ENCODE assay signal across 19 cellular contexts in the genomic region with DNA sequence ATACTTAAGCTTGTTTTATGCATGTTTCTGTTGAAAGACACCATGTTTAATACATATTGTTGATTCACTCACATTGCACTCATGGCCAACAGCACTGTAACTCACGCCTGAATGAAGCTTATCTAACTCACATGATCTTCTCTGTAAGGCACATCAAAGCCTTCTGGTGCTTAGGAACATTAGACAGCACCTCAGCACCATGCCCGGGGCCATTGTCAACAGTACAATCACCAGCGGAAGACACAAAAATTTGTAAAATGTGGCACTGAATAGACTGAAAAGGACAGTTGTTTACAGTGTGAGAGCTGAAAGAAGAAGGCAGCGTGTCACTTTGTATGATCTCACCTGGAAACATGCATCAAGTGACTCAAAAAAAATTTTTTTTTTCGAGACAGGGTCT. TPM values are rescaled to one million over a fixed set of nuclear protein-coding genes. Genes with fewer than 3 reads are reported as not detected.
DNase-seq lines count a peak whose midpoint lies in the region; TF ChIP-seq lines count a peak whose summit lies in the region.
"Had no signal": no experiment of that assay in that cellular context is flagged by ENCODE, and none has a peak within 500 bp of the region (broad histone marks: within the 10 kb centered on the region; RNA-seq: fewer than 3 reads in every experiment).

No MANE protein-coding gene starts in this region.

- no peak for TF ChIP-seq CTCF in Caco-2 (IDR thresholded peaks at IDR 0.05; ENCODE audit: insufficient read depth in 1 of 2, low read depth in 1 of 2, low read length in 1 of 2, severe bottlenecking in 1 of 2, unreplicated experiment in 1 of 2)
- TF ChIP-seq CTCF in osteoblast (IDR thresholded peaks at IDR 0.05; ENCODE audit: extremely low read depth, low read depth, low read length) = no peak

- H4K20me1 ChIP-seq in osteoblast (ENCODE audit: insufficient read depth, low read length) = peaks cover 2% of the 10 kb centered on the region

- CTCF ChIA-PET in Caco-2 (lab: Charles Lee) = interaction anchor here (3.1 kb wide), 1 partner anchor 27 kb away, joined by 15 read pairs; no protein-coding TSS in a partner anchor

- H3K27ac Mint-ChIP-seq in Caco-2 (ENCODE audit: unreplicated experiment) = peak overlapping the region; percentile 48
- H3K27ac Mint-ChIP-seq: CD4-positive, alpha-beta T cell; H9 had no signal

- no peaks in the 10 kb centered on the region for H3K36me3 ChIP-seq in Caco-2 (ENCODE audit: control insufficient read depth, insufficient read depth, low read length)
- no peaks in the 10 kb centered on the region for H3K36me3 ChIP-seq in osteoblast (ENCODE audit: insufficient read depth, low read length)

- H3K4me3 ChIP-seq in Caco-2 (ENCODE audit: low read depth, low read length) = no peak overlapping the region
- no peak overlapping the region for H3K4me3 ChIP-seq in osteoblast (ENCODE audit: insufficient read depth, low read length)
- H3K4me3 ChIP-seq: A549, GM12878 had no signal

- peaks cover 6% of the 10 kb centered on the region for H3K36me3 Mint-ChIP-seq in Caco-2 (ENCODE audit: insufficient read depth, unreplicated experiment)

- peaks cover 14% of the 10 kb centered on the region for H3K9me3 Mint-ChIP-seq in Caco-2 (ENCODE audit: unreplicated experiment)

- no peaks in the 10 kb centered on the region for H3K27me3 Mint-ChIP-seq in Caco-2 (ENCODE audit: insufficient read depth, unreplicated experiment)

- no TSS peak for BruUV-seq in Caco-2 (replicated peaks; lab: Mats Ljungman, UMichigan)

- POLR2A ChIA-PET in Caco-2 (lab: Charles Lee) = interaction anchor here (0.9 kb wide), 1 partner anchor 75 kb away, joined by 7 read pairs; the partner anchor contains the start of gene CSNK2A1

- H3K9me3 ChIP-seq in Caco-2 (peaks cover 10% of the 10 kb centered on the region), osteoblast (ENCODE audit: low read depth, low read length) (peaks cover 4% of the 10 kb centered on the region)

- peak; percentile 21 for DNase-seq in NCI-H146 (lab: John Stamatoyannopoulos, UW)
- no peak for DNase-seq in NCI-H146 treated with DMSO at 0.1 percent for 48 hours (lab: John Stamatoyannopoulos, UW; ENCODE audit: unreplicated experiment)
- peak; percentile 85 to 87 for DNase-seq in Caco-2
- DNase-seq in SW480 (ENCODE audit: low spot score) = peak; percentile 44
- DNase-seq in osteoblast (ENCODE audit: insufficient read length, low spot score, missing footprints) = peak; percentile 41
- no peak for DNase-seq in stimulated activated CD4-positive, alpha-beta T cell treated with anti-CD3 and anti-CD28 coated beads, Interleukin-4, amount 100 ng/mL, for 24 hours
- no peak for DNase-seq in cerebellum (ENCODE audit: low spot score)
- DNase-seq: AML-193; CD4-positive, alpha-beta T cell; DMS153; DMS79; H9 had no signal

- H2AFZ ChIP-seq in osteoblast (ENCODE audit: low read length) = no peak overlapping the region

- no peak overlapping the region for H3K4me2 ChIP-seq in osteoblast (ENCODE audit: insufficient read depth, low read length)
- H3K4me2 ChIP-seq: A549 had no signal

- no peaks in the 10 kb centered on the region for H3K79me2 ChIP-seq in osteoblast (ENCODE audit: insufficient read depth, low read length)

- peak overlapping the region; percentile 8 for H3K4me3 Mint-ChIP-seq in Caco-2 (ENCODE audit: unreplicated experiment)
- H3K4me3 Mint-ChIP-seq: CD4-positive, alpha-beta T cell; H9 had no signal

- H3K4me1 Mint-ChIP-seq in Caco-2 (ENCODE audit: low read depth, unreplicated experiment) = peaks cover 32% of the 10 kb centered on the region

- no peak overlapping the region for H3K27ac ChIP-seq in osteoblast (ENCODE audit: low read depth, low read length)
- H3K27ac ChIP-seq: 22Rv1, A549, C4-2B had no signal

- H3K4me1 ChIP-seq in Caco-2 (peaks cover 13% of the 10 kb centered on the region), osteoblast (ENCODE audit: insufficient read depth, low read length) (no peaks in the 10 kb centered on the region)
- H3K4me1 ChIP-seq: A549 had no signal

- H3K27me3 ChIP-seq in Caco-2 (replicated peaks; ENCODE audit: control insufficient read depth, insufficient read depth, low read length) (no peaks in the 10 kb centered on the region), osteoblast (ENCODE audit: insufficient read depth, low read length) (peaks cover 5% of the 10 kb centered on the region)

- intact Hi-C loops in Caco-2 (cut with micrococcal nuclease; ENCODE audit: unreplicated experiment) = no loop called here

RNA-seq across cellular contexts. Expression of gene TCF15, which starts 8.9 kb away (rescaled TPM):
- total RNA-seq in Caco-2 (2022) (not detected in 2 replicates), osteoblast (not detected in 2 replicates), cerebellum (0.36 TPM)
- total RNA-seq: CD4-positive, alpha-beta T cell; GM12878; HT-29 had no signal

RNA-seq across cellular contexts. Expression of gene SRXN1, which starts 34.0 kb away (rescaled TPM):
- total RNA-seq in Caco-2 (2022) (32.5 and 33.7 TPM in 2 replicates), osteoblast (60.1 and 65.1 TPM in 2 replicates), cerebellum (6.5 TPM)

RNA-seq across cellular contexts. Expression of gene SCRT2, which starts 56.6 kb away (rescaled TPM):
- not detected in 2 replicates for total RNA-seq in Caco-2 (2022)
- not detected in 2 replicates for total RNA-seq in osteoblast
- 2.9 TPM for total RNA-seq in cerebellum
- total RNA-seq: CD4-positive, alpha-beta T cell; Daoy; G401; GM12878; H9; HT-29 had no signal

Comparison
In these comparisons a context has a peak if more than half of its experiments do, and no peak if none do; other contexts are left out.
1. DNase-seq: peak in NCI-H146 (single experiment), Caco-2 (2 of 2), SW480 (single experiment) and osteoblast (single experiment); none in NCI-H146 treated with DMSO at 0.1 percent for 48 hours (single experiment), stimulated activated CD4-positive, alpha-beta T cell treated with anti-CD3 and anti-CD28 coated beads, Interleukin-4, amount 100 ng/mL, for 24 hours (single experiment) and cerebellum (single experiment).